In the genomic region with DNA sequence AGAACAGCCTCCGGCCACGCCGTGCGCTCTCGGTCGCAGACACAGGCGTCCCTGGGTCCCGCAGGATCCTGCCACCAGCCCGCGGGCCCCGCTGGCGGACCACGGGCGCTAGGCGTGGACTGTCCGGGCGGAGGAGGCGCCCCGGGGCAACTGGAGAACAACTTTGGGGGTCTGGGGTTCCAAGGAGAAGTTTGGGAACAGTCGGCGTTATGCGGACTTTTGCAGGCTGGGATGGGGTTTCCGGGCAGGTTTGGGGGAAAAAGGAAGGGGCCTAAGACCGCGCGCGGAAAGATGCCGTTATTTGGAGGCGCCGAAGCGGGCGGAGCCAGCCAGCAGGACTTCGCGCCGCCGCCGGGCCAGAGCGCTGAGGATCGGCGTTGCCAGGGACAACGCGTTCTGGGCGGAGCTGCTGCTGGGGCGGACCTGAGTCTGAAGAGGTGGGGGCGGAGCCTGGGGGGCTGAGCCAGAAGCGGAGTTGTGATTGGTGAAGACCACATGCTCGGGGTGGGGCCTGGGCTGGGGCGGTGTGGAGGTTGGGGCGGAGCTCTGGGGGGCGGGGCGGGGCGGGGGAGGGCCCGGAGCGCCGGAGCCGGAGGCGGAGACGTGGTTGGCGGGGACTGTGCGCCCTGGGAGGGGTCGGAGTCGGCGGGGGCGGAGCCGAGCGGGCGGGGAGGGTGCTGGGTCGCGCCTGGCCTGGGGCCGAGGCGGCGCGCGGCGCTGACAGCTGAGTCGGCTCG, we compare ENCODE assay signal across 8 cellular contexts. TPM values are rescaled to one million over a fixed set of nuclear protein-coding genes. Genes with fewer than 3 reads are reported as not detected.
DNase-seq lines count a peak whose midpoint lies in the region; ATAC-seq, FAIRE-seq and TF ChIP-seq lines count a peak whose summit lies in the region.

A gene (plus strand): TSS at position 680 of the 737 bp plus-strand sequence. CDS start 120 bp downstream, outside the sequence.

- peak within 1 kb of the TSS; percentile 87 for H3K4me3 Mint-ChIP-seq in activated T-helper 1 cell treated with anti-CD3 and anti-CD28 coated beads, Interleukin-12 subunit alpha, Interleukin-12 subunit beta, Interleukin-2, Interleukin-4 antibody, amounts not matched to agents 30 ng/mL and 10 ng/mL and 1 ng/mL, durations not matched to agents 14 hours and 24 hours and 36 hours
- peak within 1 kb of the TSS; percentile 79 to 96 (median 92) for H3K4me3 Mint-ChIP-seq in naive thymus-derived CD4-positive, alpha-beta T cell
- peak within 1 kb of the TSS; percentile 86 for H3K4me3 Mint-ChIP-seq in stimulated activated memory B cell treated with anti-CD40 and anti-IgM and Interleukin-4, amounts not matched to agents 10 μg/mL and 1 μg/mL and 100 μg/mL, for 72 hours

- H3K36me3 ChIP-seq in DOHH2 (ENCODE audit: control insufficient read depth, low read length) (no peaks in the 10 kb centered on the region), GM23248 (ENCODE audit: low read depth) (no peaks in the 10 kb centered on the region), Karpas-422 (ENCODE audit: insufficient read depth, low read length) (no peaks in the 10 kb centered on the region)
- H3K36me3 ChIP-seq in naive thymus-derived CD4-positive, alpha-beta T cell (ENCODE audit: control insufficient read depth in 2 of 3, insufficient read depth in 3 of 3, low read length in 3 of 3), result peaks cover 0 to 5% (median 0%) of the 10 kb centered on the region in 3 experiments

- H2AFZ ChIP-seq in GM23248 (peak within 1 kb of the TSS; percentile 100), Karpas-422 (ENCODE audit: low read length) (peak within 1 kb of the TSS; percentile 99)

- H3K9me3 Mint-ChIP-seq in activated T-helper 1 cell treated with anti-CD3 and anti-CD28 coated beads, Interleukin-12 subunit alpha, Interleukin-12 subunit beta, Interleukin-2, Interleukin-4 antibody, amounts not matched to agents 30 ng/mL and 10 ng/mL and 1 ng/mL, durations not matched to agents 14 hours and 24 hours and 36 hours, result no peaks in the 10 kb centered on the region
- H3K9me3 Mint-ChIP-seq in naive thymus-derived CD4-positive, alpha-beta T cell, result peaks cover 0 to 5% (median under 1%) of the 10 kb centered on the region in 11 donors
- peaks cover 2% of the 10 kb centered on the region for H3K9me3 Mint-ChIP-seq in stimulated activated memory B cell treated with anti-CD40 and anti-IgM and Interleukin-4, amounts not matched to agents 10 μg/mL and 1 μg/mL and 100 μg/mL, for 72 hours

- peaks cover 26% of the 10 kb centered on the region for H3K4me1 ChIP-seq in DOHH2 (ENCODE audit: control insufficient read depth, low read length)
- H3K4me1 ChIP-seq in GM23248 (ENCODE audit: insufficient read depth), result peaks cover 3% of the 10 kb centered on the region; the same call in 1 of the 2 replicates
- peaks cover 22% of the 10 kb centered on the region for H3K4me1 ChIP-seq in Karpas-422 (ENCODE audit: low read length)
- peaks cover 5 to 12% of the 10 kb centered on the region in 2 donors for H3K4me1 ChIP-seq in naive thymus-derived CD4-positive, alpha-beta T cell (ENCODE audit: control insufficient read depth in 2 of 2, insufficient read depth in 2 of 2, low read length in 2 of 2)

- TF ChIP-seq CTCF in DOHH2 (IDR thresholded peaks at IDR 0.05; ENCODE audit: low read depth, low read length, poor library complexity, severe bottlenecking), result no peak

- in situ Hi-C loops in GM23248 (cut with MboI), result no loop called here

- H3K27ac ChIP-seq in DOHH2 (ENCODE audit: low read depth, low read length), result peak within 1 kb of the TSS; percentile 34
- H3K27ac ChIP-seq in GM23248, result peak within 1 kb of the TSS; percentile 92
- H3K27ac ChIP-seq in Karpas-422 (ENCODE audit: low read length), result peak within 1 kb of the TSS; percentile 68
- H3K27ac ChIP-seq in naive thymus-derived CD4-positive, alpha-beta T cell (ENCODE audit: low read depth, low read length), result peak within 1 kb of the TSS; percentile 75

- peaks cover 5% of the 10 kb centered on the region for H3K4me1 Mint-ChIP-seq in activated T-helper 1 cell treated with anti-CD3 and anti-CD28 coated beads, Interleukin-12 subunit alpha, Interleukin-12 subunit beta, Interleukin-2, Interleukin-4 antibody, amounts not matched to agents 30 ng/mL and 10 ng/mL and 1 ng/mL, durations not matched to agents 14 hours and 24 hours and 36 hours (ENCODE audit: low read depth)
- H3K4me1 Mint-ChIP-seq in naive thymus-derived CD4-positive, alpha-beta T cell, result peaks cover 2 to 29% (median 11%) of the 10 kb centered on the region in 7 donors
- peaks cover 25% of the 10 kb centered on the region for H3K4me1 Mint-ChIP-seq in stimulated activated memory B cell treated with anti-CD40 and anti-IgM and Interleukin-4, amounts not matched to agents 10 μg/mL and 1 μg/mL and 100 μg/mL, for 72 hours

- H3K36me3 Mint-ChIP-seq in activated T-helper 1 cell treated with anti-CD3 and anti-CD28 coated beads, Interleukin-12 subunit alpha, Interleukin-12 subunit beta, Interleukin-2, Interleukin-4 antibody, amounts not matched to agents 30 ng/mL and 10 ng/mL and 1 ng/mL, durations not matched to agents 14 hours and 24 hours and 36 hours (ENCODE audit: low read depth), result no peaks in the 10 kb centered on the region
- peaks cover 0 to 5% (median 0%) of the 10 kb centered on the region in 5 donors for H3K36me3 Mint-ChIP-seq in naive thymus-derived CD4-positive, alpha-beta T cell
- H3K36me3 Mint-ChIP-seq in stimulated activated memory B cell treated with anti-CD40 and anti-IgM and Interleukin-4, amounts not matched to agents 10 μg/mL and 1 μg/mL and 100 μg/mL, for 72 hours, result no peaks in the 10 kb centered on the region

- CTCF ChIA-PET in naive thymus-derived CD4-positive, alpha-beta T cell (lab: Charles Lee), result interaction anchor here (0.6 to 1.9 kb wide), 10 partner anchors 12 to 393 kb away, joined by 3 to 5 read pairs (median 4); no protein-coding TSS in a partner anchor

- no peaks in the 10 kb centered on the region for H3K9me3 ChIP-seq in DOHH2 (ENCODE audit: control insufficient read depth, insufficient read depth, low read length)
- no peaks in the 10 kb centered on the region for H3K9me3 ChIP-seq in GM23248 (ENCODE audit: low read depth)
- no peaks in the 10 kb centered on the region for H3K9me3 ChIP-seq in Karpas-422 (ENCODE audit: low read length)
- no peaks in the 10 kb centered on the region for H3K9me3 ChIP-seq in naive thymus-derived CD4-positive, alpha-beta T cell (ENCODE audit: control insufficient read depth in 2 of 3, low read length in 3 of 3)

- peaks cover 31% of the 10 kb centered on the region for H3K27me3 Mint-ChIP-seq in activated T-helper 1 cell treated with anti-CD3 and anti-CD28 coated beads, Interleukin-12 subunit alpha, Interleukin-12 subunit beta, Interleukin-2, Interleukin-4 antibody, amounts not matched to agents 30 ng/mL and 10 ng/mL and 1 ng/mL, durations not matched to agents 14 hours and 24 hours and 36 hours (ENCODE audit: insufficient read depth)
- peaks cover 2 to 34% (median 32%) of the 10 kb centered on the region in 5 donors for H3K27me3 Mint-ChIP-seq in naive thymus-derived CD4-positive, alpha-beta T cell
- H3K27me3 Mint-ChIP-seq in stimulated activated memory B cell treated with anti-CD40 and anti-IgM and Interleukin-4, amounts not matched to agents 10 μg/mL and 1 μg/mL and 100 μg/mL, for 72 hours, result peaks cover 52% of the 10 kb centered on the region

- H4K20me1 ChIP-seq in DOHH2 (ENCODE audit: control insufficient read depth, insufficient read depth, low read depth, low read length) (no peaks in the 10 kb centered on the region), GM23248 (ENCODE audit: insufficient read depth) (no peaks in the 10 kb centered on the region), Karpas-422 (ENCODE audit: insufficient read depth, low read depth, low read length) (peaks cover 4% of the 10 kb centered on the region; the same call in 1 of the 2 replicates)

- ATAC-seq in naive thymus-derived CD4-positive, alpha-beta T cell, result peak; percentile 98
- ATAC-seq in stimulated activated memory B cell treated with anti-CD40 and anti-IgM and Interleukin-4, amounts not matched to agents 10 μg/mL and 1 μg/mL and 100 μg/mL, for 72 hours, result peak; percentile 98

- POLR2A ChIA-PET in naive thymus-derived CD4-positive, alpha-beta T cell (lab: Charles Lee), result interaction anchor here (1.0 kb wide), 1 partner anchor 203 kb away, joined by 9 read pairs; a partner anchor contains a TSS

- H3K79me2 ChIP-seq in DOHH2 (ENCODE audit: control insufficient read depth, low read length) (no peaks in the 10 kb centered on the region), GM23248 (ENCODE audit: insufficient read depth) (no peaks in the 10 kb centered on the region), Karpas-422 (ENCODE audit: low read length) (no peaks in the 10 kb centered on the region)

- no peak for FAIRE-seq in RCC 7860 (lab: Jason Lieb, UNC)

- WGBS in GM23248 (ENCODE audit: low coverage in 1 of 2, low lambda C conversion rate in 2 of 2, missing lambda C conversion rate in 2 of 2), 2 experiments, result 1 to 2% methylated on average over 40 to 60 of the region's 77 CpGs

- DNase-seq in GM23248 (peak; percentile 100), Karpas-422 (peak; percentile 100), RCC 7860 (ENCODE audit: low spot score) (peak; percentile 84), fibroblast of gingiva (ENCODE audit: low read depth) (peak; percentile 99)
- DNase-seq in activated T-helper 1 cell treated with anti-CD3 and anti-CD28 coated beads, Interleukin-12 subunit alpha, Interleukin-12 subunit beta, Interleukin-2, Interleukin-4 antibody, amounts not matched to agents 30 ng/mL and 10 ng/mL and 1 ng/mL, durations not matched to agents 14 hours and 24 hours and 36 hours (ENCODE audit: low spot score), result peak; percentile 99
- peak; percentile 97 to 99 (median 99) for DNase-seq in naive thymus-derived CD4-positive, alpha-beta T cell

- H3K27me3 ChIP-seq in DOHH2 (ENCODE audit: control insufficient read depth, low read length), result peaks cover 21% of the 10 kb centered on the region
- H3K27me3 ChIP-seq in GM23248 (replicated peaks; ENCODE audit: insufficient read depth), result peaks cover 10% of the 10 kb centered on the region
- no peaks in the 10 kb centered on the region for H3K27me3 ChIP-seq in Karpas-422 (ENCODE audit: low read length)
- H3K27me3 ChIP-seq in naive thymus-derived CD4-positive, alpha-beta T cell (ENCODE audit: control insufficient read depth in 2 of 2, insufficient read depth in 2 of 2, low read length in 2 of 2), result no peaks in the 10 kb centered on the region

- peak within 1 kb of the TSS; percentile 87 for H3K27ac Mint-ChIP-seq in activated T-helper 1 cell treated with anti-CD3 and anti-CD28 coated beads, Interleukin-12 subunit alpha, Interleukin-12 subunit beta, Interleukin-2, Interleukin-4 antibody, amounts not matched to agents 30 ng/mL and 10 ng/mL and 1 ng/mL, durations not matched to agents 14 hours and 24 hours and 36 hours
- H3K27ac Mint-ChIP-seq in naive thymus-derived CD4-positive, alpha-beta T cell, result peak within 1 kb of the TSS; percentile 52 to 94 (median 83)
- H3K27ac Mint-ChIP-seq in stimulated activated memory B cell treated with anti-CD40 and anti-IgM and Interleukin-4, amounts not matched to agents 10 μg/mL and 1 μg/mL and 100 μg/mL, for 72 hours, result peak within 1 kb of the TSS; percentile 76

- H3K4me3 ChIP-seq in DOHH2 (ENCODE audit: low read length), result peak within 1 kb of the TSS; percentile 92
- H3K4me3 ChIP-seq in GM23248, result peak within 1 kb of the TSS; percentile 99
- H3K4me3 ChIP-seq in Karpas-422 (ENCODE audit: low read length), result peak within 1 kb of the TSS; percentile 100
- peak within 1 kb of the TSS; percentile 93 for H3K4me3 ChIP-seq in naive thymus-derived CD4-positive, alpha-beta T cell (ENCODE audit: low read length)

- H3K9me2 ChIP-seq in DOHH2 (replicated peaks; ENCODE audit: control insufficient read depth, low read length) (no peaks in the 10 kb centered on the region), GM23248 (ENCODE audit: insufficient read depth) (no peaks in the 10 kb centered on the region), Karpas-422 (replicated peaks; ENCODE audit: insufficient read depth, low read length) (no peaks in the 10 kb centered on the region)

- H3K4me2 ChIP-seq in DOHH2 (ENCODE audit: low read length), result peak within 1 kb of the TSS; percentile 100
- peak within 1 kb of the TSS; percentile 97 for H3K4me2 ChIP-seq in GM23248 (ENCODE audit: unreplicated experiment)
- H3K4me2 ChIP-seq in Karpas-422 (ENCODE audit: low read depth, low read length, poor library complexity, severe bottlenecking), result peak within 1 kb of the TSS; percentile 100

- H3F3A ChIP-seq in DOHH2 (ENCODE audit: control insufficient read depth, insufficient read depth), result 0 out of 2 replicates have a peak, but pooled peaks cover 4% of the 10 kb centered on the region
- H3F3A ChIP-seq in GM23248 (ENCODE audit: insufficient read depth), result no peaks in the 10 kb centered on the region

- intact Hi-C loops in activated T-helper 1 cell treated with anti-CD3 and anti-CD28 coated beads, Interleukin-12 subunit alpha, Interleukin-12 subunit beta, Interleukin-2, Interleukin-4 antibody, amounts not matched to agents 30 ng/mL and 10 ng/mL and 1 ng/mL, durations not matched to agents 14 hours and 24 hours and 36 hours (cut with micrococcal nuclease), result loop anchor here (1.0 to 10.0 kb wide), 7 partner anchors 79 to 691 kb away; a partner anchor contains a TSS
- intact Hi-C loops in naive thymus-derived CD4-positive, alpha-beta T cell (cut with micrococcal nuclease), result loop anchor here (1.0 to 10.0 kb wide), 14 partner anchors 47 to 694 kb away; a partner anchor contains a TSS

- H3K9ac ChIP-seq in GM23248 (peak within 1 kb of the TSS; percentile 98), Karpas-422 (ENCODE audit: low read length) (peak within 1 kb of the TSS; percentile 99)

RNA-seq across cellular contexts. Expression of the gene that starts here (rescaled TPM):
- total RNA-seq in GM23248 (2014; rRNA removed; shearing (Covaris generic)), result 0.13 and 0.22 TPM in 2 replicates
- 0.15 and 0.29 TPM in 2 replicates for polyA plus RNA-seq in GM23248 (2016; fragmentation: Nextera tagmentation; extraction: Ambion mirVana)
- total RNA-seq in Karpas-422 (2014; rRNA removed; shearing (Covaris generic); ENCODE audit: low replicate concordance), result 0.52 and 1.3 TPM in 2 replicates
- 0.27 TPM in 1 of 2 replicates, not detected in the other for total RNA-seq in activated T-helper 1 cell treated with anti-CD3 and anti-CD28 coated beads, Interleukin-12 subunit alpha, Interleukin-12 subunit beta, Interleukin-2, Interleukin-4 antibody, amounts not matched to agents 30 ng/mL and 10 ng/mL and 1 ng/mL, durations not matched to agents 14 hours and 24 hours and 36 hours
- total RNA-seq in naive thymus-derived CD4-positive, alpha-beta T cell, result under 1 TPM in 4 of 5 experiments, not detected in 1; 0.13 to 0.34 (median 0.32) TPM
- under 1 TPM; 0.02 to 0.03 TPM for polyA plus RNA-seq in naive thymus-derived CD4-positive, alpha-beta T cell

Comparison
In these comparisons a context has a peak if more than half of its experiments do, and no peak if none do; other contexts are left out.
1. Peak in every context shown above with its lines: DNase-seq, ATAC-seq, H3K4me3 ChIP-seq and H3K27ac ChIP-seq.
2. Peak in DNase-seq, H3K4me3 ChIP-seq, H3K27ac ChIP-seq, H3K9ac ChIP-seq and H3K4me2 ChIP-seq in GM23248; RNA of the gene not detected or under 1 TPM.
3. Peak in DNase-seq in activated T-helper 1 cell treated with anti-CD3 and anti-CD28 coated beads, Interleukin-12 subunit alpha, Interleukin-12 subunit beta, Interleukin-2, Interleukin-4 antibody, amounts not matched to agents 30 ng/mL and 10 ng/mL and 1 ng/mL, durations not matched to agents 14 hours and 24 hours and 36 hours; RNA of the gene not detected or under 1 TPM.
4. Peak in DNase-seq, ATAC-seq, H3K4me3 ChIP-seq and H3K27ac ChIP-seq in naive thymus-derived CD4-positive, alpha-beta T cell; RNA of the gene not detected or under 1 TPM.
5. H3K27ac ChIP-seq: peak in every context shown above with its lines; median percentile 92 in GM23248; 75 in naive thymus-derived CD4-positive, alpha-beta T cell; 68 in Karpas-422; 34 in DOHH2.